In genomic region chr16:6892961-6893360, GRCh38 we compare ENCODE assay signal across 23 cellular contexts.
DNase-seq lines count a peak whose midpoint lies in the region; ATAC-seq and TF ChIP-seq lines count a peak whose summit lies in the region.
"Had no signal": no experiment of that assay in that cellular context is flagged by ENCODE, and none has a peak within 500 bp of the region (broad histone marks: within the 10 kb centered on the region; RNA-seq: fewer than 3 reads in every experiment).

No MANE protein-coding gene starts in this region.

- H3K4me3 ChIP-seq in esophagus muscularis mucosa (no peak overlapping the region), mesendoderm (ENCODE audit: low read length) (no peak overlapping the region), trophoblast cell (ENCODE audit: low read depth, low read length) (no peak overlapping the region), Karpas-422 (ENCODE audit: low read length) (no peak overlapping the region)
- H3K4me3 ChIP-seq: A549, GM23338, K562, SJCRH30 had no signal

- no peak overlapping the region for H3K56ac ChIP-seq in mesendoderm (ENCODE audit: low read length)

- H2BK120ac ChIP-seq in mesendoderm (ENCODE audit: low read depth, low read length), result no peak overlapping the region
- H2BK120ac ChIP-seq in trophoblast cell (ENCODE audit: insufficient read depth, low read length, poor library complexity), result no peak overlapping the region

- H3K23ac ChIP-seq in mesendoderm (ENCODE audit: low read length) (no peak overlapping the region), trophoblast cell (ENCODE audit: low read length) (no peak overlapping the region)

- TF ChIP-seq CTCF in esophagus muscularis mucosa (IDR thresholded peaks at IDR 0.05), result no peak

- no peak overlapping the region for H3K18ac ChIP-seq in mesendoderm (ENCODE audit: low read length)
- no peak overlapping the region for H3K18ac ChIP-seq in trophoblast cell (ENCODE audit: low read length)

- H3K79me1 ChIP-seq in mesendoderm (ENCODE audit: low read length) (no peaks in the 10 kb centered on the region), trophoblast cell (ENCODE audit: low read length) (peaks cover 16% of the 10 kb centered on the region)

- H4K8ac ChIP-seq in mesendoderm (ENCODE audit: low read depth, low read length) (no peak overlapping the region), trophoblast cell (ENCODE audit: low read depth, low read length) (peak overlapping the region; percentile 10)

- H2AFZ ChIP-seq in trophoblast cell (ENCODE audit: insufficient read depth, low read length, poor library complexity) (no peak overlapping the region), Karpas-422 (ENCODE audit: low read length) (no peak overlapping the region)
- H2AFZ ChIP-seq: GM23338 had no signal

- no peak overlapping the region for H3K4ac ChIP-seq in mesendoderm (ENCODE audit: low read depth, low read length)
- no peak overlapping the region for H3K4ac ChIP-seq in trophoblast cell (ENCODE audit: low read depth, low read length)

- H4K91ac ChIP-seq in trophoblast cell (ENCODE audit: low read depth, low read length), result no peak overlapping the region

- H2AK5ac ChIP-seq in mesendoderm (ENCODE audit: low read length) (no peak overlapping the region), trophoblast cell (ENCODE audit: low read length) (no peak overlapping the region)

- no peak for ATAC-seq in HG03039 (IDR thresholded peaks at IDR 0.05; ENCODE audit: unreplicated experiment)
- ATAC-seq: A549, GM23338, K562, SK-N-SH treated with all-trans-retinoic acid at 6 μM for 48 hours had no signal

- no peak overlapping the region for H4K12ac ChIP-seq in trophoblast cell (ENCODE audit: low read depth, low read length)

- H3K9ac ChIP-seq in mesendoderm (ENCODE audit: low read length), result no peak overlapping the region
- no peak overlapping the region for H3K9ac ChIP-seq in trophoblast cell (ENCODE audit: low read length)
- H3K9ac ChIP-seq in Karpas-422 (ENCODE audit: low read length), result no peak overlapping the region

- H3K9me3 ChIP-seq in esophagus muscularis mucosa, result no peaks in the 10 kb centered on the region
- H3K9me3 ChIP-seq in trophoblast cell (ENCODE audit: insufficient read depth, low read depth, low read length), result no peaks in the 10 kb centered on the region
- H3K9me3 ChIP-seq in Karpas-422 (ENCODE audit: low read length), result peaks cover 4% of the 10 kb centered on the region; the same call in 1 of the 2 replicates
- H3K9me3 ChIP-seq: A549, BE2C, SJCRH30 had no signal

- no peak for TF ChIP-seq POLR2A in esophagus muscularis mucosa (IDR thresholded peaks at IDR 0.05; ENCODE audit: low read depth)

- H3K79me2 ChIP-seq in mesendoderm (ENCODE audit: control insufficient read depth, insufficient read depth, low read length) (no peaks in the 10 kb centered on the region), trophoblast cell (ENCODE audit: control insufficient read depth, insufficient read depth, low read length, poor library complexity) (no peaks in the 10 kb centered on the region), Karpas-422 (ENCODE audit: low read length) (no peaks in the 10 kb centered on the region)

- H3K27me3 ChIP-seq in esophagus muscularis mucosa (no peaks in the 10 kb centered on the region), mesendoderm (ENCODE audit: insufficient read depth, low read length, poor library complexity) (no peaks in the 10 kb centered on the region), trophoblast cell (ENCODE audit: insufficient read depth, low read length) (no peaks in the 10 kb centered on the region), Karpas-422 (ENCODE audit: low read length) (no peaks in the 10 kb centered on the region)
- H3K27me3 ChIP-seq: BE2C, SJCRH30 had no signal

- peak; percentile 42 for DNase-seq in esophagus muscularis mucosa (ENCODE audit: extremely low spot score)
- peak; percentile 40 for DNase-seq in mesendoderm
- no peak for DNase-seq in trophoblast cell
- no peak for DNase-seq in globus pallidus (ENCODE audit: low spot score)
- DNase-seq in NCI-H1436 (lab: John Stamatoyannopoulos, UW), result no peak
- no peak for DNase-seq in Karpas-422
- DNase-seq: BE2C; CD4-positive, CD25-positive, alpha-beta regulatory T cell; DMS53; H9; MV-4-11; NCI-H1105; NCI-H146; NCI-H2029; NCI-H446; NCI-H524 treated with DMSO at 0.1 percent for 48 hours; NCI-H774; SJCRH30 had no signal

- H4K5ac ChIP-seq in mesendoderm (ENCODE audit: low read length), result no peak overlapping the region

- H3K14ac ChIP-seq in trophoblast cell (ENCODE audit: low read length), result no peak overlapping the region

- WGBS in esophagus muscularis mucosa, result 46% methylated on average over 4 of the region's 4 CpGs
- WGBS in mesendoderm (ENCODE audit: extremely low coverage, insufficient coverage, low lambda C conversion rate), result no CpG with 5 or more reads among the region's 4 CpGs
- no CpG with 5 or more reads among the region's 4 CpGs for WGBS in trophoblast cell (ENCODE audit: extremely low coverage, insufficient coverage, insufficient read length)

- H4K20me1 ChIP-seq in Karpas-422 (ENCODE audit: insufficient read depth, low read depth, low read length), result no peaks in the 10 kb centered on the region

- H3K27ac ChIP-seq in esophagus muscularis mucosa (replicated peaks in 1 of 4) (no peak overlapping the region), mesendoderm (ENCODE audit: low read depth, low read length) (no peak overlapping the region), trophoblast cell (ENCODE audit: low read depth, low read length) (peak overlapping the region; percentile 81), Karpas-422 (ENCODE audit: low read length) (no peak overlapping the region)
- H3K27ac ChIP-seq: A549, SJCRH30 had no signal

- H3K4me1 ChIP-seq in esophagus muscularis mucosa, result no peaks in the 10 kb centered on the region
- H3K4me1 ChIP-seq in mesendoderm (ENCODE audit: control insufficient read depth, low read depth, low read length), result no peaks in the 10 kb centered on the region
- peaks cover 9 to 20% of the 10 kb centered on the region in 2 experiments for H3K4me1 ChIP-seq in trophoblast cell (ENCODE audit: control insufficient read depth in 1 of 2, insufficient read depth in 2 of 2, low read length in 2 of 2)
- H3K4me1 ChIP-seq in Karpas-422 (ENCODE audit: low read length), result no peaks in the 10 kb centered on the region
- H3K4me1 ChIP-seq: A549, BE2C, SJCRH30 had no signal

- no peak overlapping the region for H2BK15ac ChIP-seq in mesendoderm (replicated peaks; ENCODE audit: low read depth)

- 0 out of 2 replicates have a peak, but pooled peaks cover 2% of the 10 kb centered on the region for H3K9me2 ChIP-seq in Karpas-422 (replicated peaks; ENCODE audit: insufficient read depth, low read length)

- no peak overlapping the region for H3K4me2 ChIP-seq in mesendoderm (ENCODE audit: low read length)
- peak overlapping the region; percentile 33 for H3K4me2 ChIP-seq in trophoblast cell (ENCODE audit: low read length)
- no peak overlapping the region for H3K4me2 ChIP-seq in Karpas-422 (ENCODE audit: low read depth, low read length, poor library complexity, severe bottlenecking)
- H3K4me2 ChIP-seq: A549, GM23338 had no signal

- intact Hi-C loops in esophagus muscularis mucosa (cut with DNase I), result no loop called here

- H2BK5ac ChIP-seq in mesendoderm (ENCODE audit: low read length) (no peak overlapping the region), trophoblast cell (ENCODE audit: low read depth, low read length, poor library complexity) (no peak overlapping the region)

- H3K36me3 ChIP-seq in esophagus muscularis mucosa, result no peaks in the 10 kb centered on the region
- no peaks in the 10 kb centered on the region for H3K36me3 ChIP-seq in mesendoderm (ENCODE audit: control insufficient read depth, insufficient read depth, low read length)
- H3K36me3 ChIP-seq in trophoblast cell (ENCODE audit: control insufficient read depth in 1 of 2, insufficient read depth in 2 of 2, low read length in 2 of 2), result no peaks in the 10 kb centered on the region
- no peaks in the 10 kb centered on the region for H3K36me3 ChIP-seq in Karpas-422 (ENCODE audit: insufficient read depth, low read length)
- H3K36me3 ChIP-seq: BE2C, SJCRH30 had no signal

- TF ChIP-seq EP300 in esophagus muscularis mucosa (IDR thresholded peaks at IDR 0.05), result no peak

- no peak overlapping the region for H2BK12ac ChIP-seq in trophoblast cell (ENCODE audit: low read length)

Comparison
In these comparisons a context has a peak if more than half of its experiments do, and no peak if none do; other contexts are left out.
1. DNase-seq: peak in esophagus muscularis mucosa (single experiment) and mesendoderm (single experiment); none in trophoblast cell (0 of 2), globus pallidus (single experiment), NCI-H1436 (single experiment) and Karpas-422 (single experiment).